Comparison of ENCODE assay signal across 15 cellular contexts in genomic region chr7:92802398-92802797, GRCh38. TPM values are rescaled to one million over a fixed set of nuclear protein-coding genes. Genes with fewer than 3 reads are reported as not detected.
A peak's percentile ranks its signal among the peaks of the same experiment; 100 is the strongest.
DNase-seq lines count a peak whose midpoint lies in the region; TF ChIP-seq lines count a peak whose summit lies in the region.
"Had no signal": no experiment of that assay in that cellular context is flagged by ENCODE, and none has a peak within 500 bp of the region (broad histone marks: within the 10 kb centered on the region; RNA-seq: fewer than 3 reads in every experiment).

No MANE protein-coding gene starts in this region.

- H3K27me3 ChIP-seq in KMS-11 (ENCODE audit: insufficient read depth, low read depth), result no peaks in the 10 kb centered on the region
- H3K27me3 ChIP-seq in prostate gland (replicated peaks; ENCODE audit: insufficient read depth), result no peaks in the 10 kb centered on the region

- no peak overlapping the region for H3K9ac ChIP-seq in KMS-11

- H3K4me3 Mint-ChIP-seq in type B pancreatic cell, result no peak overlapping the region
- H3K4me3 Mint-ChIP-seq: B cell; CD4-positive, alpha-beta T cell had no signal

- H3K4me2 ChIP-seq in KMS-11, result peak overlapping the region; percentile 5; the same call in 1 of the 2 replicates

- 27% methylated on average over 4 of the region's 4 CpGs for WGBS in prostate gland

- no peak overlapping the region for H3K27ac ChIP-seq in KMS-11
- peak overlapping the region; percentile 62 for H3K27ac ChIP-seq in VCaP
- peak overlapping the region in 1 of 2 donors; percentile 60 for H3K27ac ChIP-seq in prostate gland

- H3K4me3 ChIP-seq in KMS-11 (IDR thresholded peaks at IDR 0.05; ENCODE audit: insufficient read depth, low read depth, low read length) (no peak overlapping the region), prostate gland (no peak overlapping the region)
- H3K4me3 ChIP-seq: HAP-1 had no signal

- TF ChIP-seq CTCF in KMS-11 (conservative IDR thresholded peaks at IDR 0.05; ENCODE audit: low read depth, low read length) (no peak), VCaP (conservative IDR thresholded peaks at IDR 0.05) (no peak), prostate gland (IDR thresholded peaks at IDR 0.05) (no peak), type B pancreatic cell (conservative IDR thresholded peaks at IDR 0.05) (no peak)

- H3K36me3 ChIP-seq in KMS-11 (ENCODE audit: insufficient read depth) (no peaks in the 10 kb centered on the region), prostate gland (no peaks in the 10 kb centered on the region)
- H3K36me3 ChIP-seq: HAP-1 had no signal

- H3K27ac Mint-ChIP-seq in type B pancreatic cell, result no peak overlapping the region
- H3K27ac Mint-ChIP-seq: B cell; CD4-positive, alpha-beta T cell had no signal

- peaks cover 20% of the 10 kb centered on the region for H3K36me3 Mint-ChIP-seq in type B pancreatic cell

- H4K20me1 ChIP-seq in KMS-11 (ENCODE audit: insufficient read depth), result no peaks in the 10 kb centered on the region

- intact Hi-C loops in prostate gland (cut with DNase I), result no loop called here

- no peaks in the 10 kb centered on the region for H3K4me1 Mint-ChIP-seq in type B pancreatic cell (ENCODE audit: unreplicated experiment)
- H3K4me1 Mint-ChIP-seq: B cell had no signal

- peaks cover 99% of the 10 kb centered on the region for H3K79me2 ChIP-seq in KMS-11 (ENCODE audit: insufficient read depth, low read depth)

- no peak overlapping the region for H2AFZ ChIP-seq in KMS-11 (ENCODE audit: low read depth)

- no peaks in the 10 kb centered on the region for H3K9me3 ChIP-seq in prostate gland
- H3K9me3 ChIP-seq: HAP-1 had no signal

- H3K27me3 Mint-ChIP-seq in type B pancreatic cell, result no peaks in the 10 kb centered on the region
- H3K27me3 Mint-ChIP-seq: B cell; CD4-positive, alpha-beta T cell had no signal

- DNase-seq in NCI-H748 (lab: John Stamatoyannopoulos, UW; ENCODE audit: unreplicated experiment), result peak; percentile 16
- DNase-seq in NCI-H748 treated with DMSO at 0.1 percent for 48 hours (lab: John Stamatoyannopoulos, UW), result no peak
- DNase-seq in prostate gland (ENCODE audit: low spot score), result peak; percentile 65
- no peak for DNase-seq in type B pancreatic cell (ENCODE audit: extremely low spot score, unreplicated experiment)
- no peak for DNase-seq in hippocampal formation (lab: John Stamatoyannopoulos, UW)
- DNase-seq: C1 segment of cervical spinal cord; Calu3; CD4-positive, alpha-beta T cell; DMS 273 treated with DMSO at 0.1 percent for 48 hours; DMS79 treated with DMSO at 0.1 percent for 48 hours; EL had no signal

- H3K9me3 Mint-ChIP-seq in type B pancreatic cell, result peaks cover 10% of the 10 kb centered on the region
- H3K9me3 Mint-ChIP-seq: CD4-positive, alpha-beta T cell had no signal

- no peak for TF ChIP-seq POLR2A in prostate gland (IDR thresholded peaks at IDR 0.05)

- H3K4me1 ChIP-seq in KMS-11 (ENCODE audit: low read depth, poor library complexity, severe bottlenecking), result peaks cover 99% of the 10 kb centered on the region
- peaks cover 3% of the 10 kb centered on the region for H3K4me1 ChIP-seq in prostate gland (replicated peaks)

RNA-seq across cellular contexts. Expression of gene CDK6, which starts 34.0 kb away (rescaled TPM):
- total RNA-seq in prostate gland, result 10 to 100 TPM; 13.6 to 39.9 TPM
- 51.9 and 68.5 TPM in 2 replicates for total RNA-seq in type B pancreatic cell (ENCODE audit: low replicate concordance)

Comparison
In these comparisons a context has a peak if more than half of its experiments do, and no peak if none do; other contexts are left out.
1. DNase-seq: peak in NCI-H748 (single experiment) and prostate gland (single experiment); none in NCI-H748 treated with DMSO at 0.1 percent for 48 hours (single experiment), type B pancreatic cell (single experiment) and hippocampal formation (0 of 2).